In the genomic region with DNA sequence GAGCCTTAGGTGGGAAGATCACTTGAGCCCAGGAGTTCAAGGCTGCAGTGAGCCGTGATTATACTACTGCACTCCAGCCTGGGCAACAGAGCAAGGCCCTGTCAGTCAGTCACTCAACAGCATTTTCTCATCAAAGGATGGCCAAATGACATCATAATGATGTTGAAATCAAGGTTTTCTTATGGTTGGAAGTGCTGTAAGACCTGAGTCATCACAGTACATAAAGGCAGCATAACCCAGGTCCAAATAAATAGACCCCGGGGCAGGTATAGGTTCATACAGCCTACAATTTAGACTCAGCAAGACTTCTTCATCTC, we compare ENCODE assay signal across 17 cellular contexts.
A peak's percentile ranks its signal among the peaks of the same experiment; 100 is the strongest.
DNase-seq lines count a peak whose midpoint lies in the region; ATAC-seq and TF ChIP-seq lines count a peak whose summit lies in the region.
"Had no signal": no experiment of that assay in that cellular context is flagged by ENCODE, and none has a peak within 500 bp of the region (broad histone marks: within the 10 kb centered on the region; RNA-seq: fewer than 3 reads in every experiment).

No MANE protein-coding gene starts in this region.

- H3K4me1 ChIP-seq in fibroblast of lung (ENCODE audit: control insufficient read depth, extremely low read depth, insufficient read depth, low read length) = peaks cover 7% of the 10 kb centered on the region
- H3K4me1 ChIP-seq in mucosa of descending colon (ENCODE audit: low read depth) = no peaks in the 10 kb centered on the region

- H3K27ac Mint-ChIP-seq in T-helper 17 cell = peak overlapping the region; percentile 56
- H3K27ac Mint-ChIP-seq: activated naive CD4-positive, alpha-beta T cell treated with anti-CD3 and anti-CD28 coated beads, Interleukin-2, amount 10 ng/mL, durations not matched to agents 7 days and 5 days had no signal

- H3K9ac ChIP-seq in fibroblast of lung (ENCODE audit: insufficient read depth, low read length) = no peak overlapping the region

- no peak for TF ChIP-seq CTCF in fibroblast of lung (conservative IDR thresholded peaks at IDR 0.05 in 1 of 2, IDR thresholded peaks at IDR 0.05 in 1 of 2; ENCODE audit: low read depth in 1 of 2, low read length in 2 of 2)
- TF ChIP-seq CTCF in mucosa of descending colon (IDR thresholded peaks at IDR 0.05) = no peak

- no peaks in the 10 kb centered on the region for H3K9me3 Mint-ChIP-seq in activated T-cell treated with anti-CD3 and anti-CD28 coated beads, Interleukin-2, amount 50 U/mL, for 4 hours
- H3K9me3 Mint-ChIP-seq: activated naive CD4-positive, alpha-beta T cell treated with anti-CD3 and anti-CD28 coated beads, Interleukin-2, amount 10 ng/mL, durations not matched to agents 7 days and 5 days had no signal

- H2AFZ ChIP-seq in fibroblast of lung (ENCODE audit: low read length) = no peak overlapping the region

- H3K27me3 ChIP-seq in fibroblast of lung (ENCODE audit: control insufficient read depth, insufficient read depth, low read length) = no peaks in the 10 kb centered on the region

- ATAC-seq in T-helper 17 cell = no peak
- peak; percentile 35 for ATAC-seq in mucosa of descending colon
- no peak for ATAC-seq in activated T-cell treated with anti-CD3 and anti-CD28 coated beads, Interleukin-2, amount 50 U/mL, for 4 hours
- ATAC-seq in HG03342 (IDR thresholded peaks at IDR 0.05; ENCODE audit: unreplicated experiment) = no peak

- no peaks in the 10 kb centered on the region for H3K36me3 Mint-ChIP-seq in T-helper 17 cell (ENCODE audit: low read depth)
- no peaks in the 10 kb centered on the region for H3K36me3 Mint-ChIP-seq in activated T-cell treated with anti-CD3 and anti-CD28 coated beads, Interleukin-2, amount 50 U/mL, for 4 hours (ENCODE audit: insufficient read depth)
- H3K36me3 Mint-ChIP-seq: activated naive CD4-positive, alpha-beta T cell treated with anti-CD3 and anti-CD28 coated beads, Interleukin-2, amount 10 ng/mL, durations not matched to agents 7 days and 5 days had no signal

- no peak overlapping the region for H3K4me2 ChIP-seq in fibroblast of lung (ENCODE audit: extremely low read depth, insufficient read depth, low read length)

- H3K9me3 ChIP-seq in T-helper 17 cell (ENCODE audit: control insufficient read depth, low read length, poor library complexity, severe bottlenecking) = no peaks in the 10 kb centered on the region
- no peaks in the 10 kb centered on the region for H3K9me3 ChIP-seq in fibroblast of lung (ENCODE audit: control insufficient read depth, insufficient read depth, low read depth, low read length)
- no peaks in the 10 kb centered on the region for H3K9me3 ChIP-seq in mucosa of descending colon
- H3K9me3 ChIP-seq: thoracic aorta had no signal

- H3K79me2 ChIP-seq in fibroblast of lung (ENCODE audit: control insufficient read depth, insufficient read depth, low read length) = no peaks in the 10 kb centered on the region

- peak; percentile 10 for DNase-seq in HS-5 (ENCODE audit: low read depth)
- DNase-seq in T-helper 17 cell = no peak
- peak; percentile 21 to 83 for DNase-seq in fibroblast of lung (ENCODE audit: low read depth in 2 of 2)
- no peak for DNase-seq in mucosa of descending colon
- no peak for DNase-seq in activated T-cell treated with anti-CD3 and anti-CD28 coated beads, Interleukin-2, amount 50 U/mL, for 4 hours
- no peak for DNase-seq in SHP77 treated with DMSO at 0.1 percent for 48 hours (lab: John Stamatoyannopoulos, UW)
- no peak for DNase-seq in DMS 273 treated with DMSO at 0.1 percent for 48 hours (lab: John Stamatoyannopoulos, UW)
- DNase-seq: activated naive CD4-positive, alpha-beta T cell treated with anti-CD3 and anti-CD28 coated beads, Interleukin-2, amount 10 ng/mL, durations not matched to agents 7 days and 5 days; glutamatergic neuron; MV-4-11; NCI-H2081 treated with DMSO at 0.1 percent for 48 hours; NCI-H748 treated with DMSO at 0.1 percent for 48 hours; nucleus accumbens; RPMI8226; stimulated activated CD4-positive, alpha-beta T cell treated with anti-CD3 and anti-CD28 coated beads, Interleukin-4, amount 100 ng/mL, for 4 hours had no signal

- H3K4me1 Mint-ChIP-seq in T-helper 17 cell = peaks cover 2% of the 10 kb centered on the region
- H3K4me1 Mint-ChIP-seq in activated T-cell treated with anti-CD3 and anti-CD28 coated beads, Interleukin-2, amount 50 U/mL, for 4 hours (ENCODE audit: low read depth) = no peaks in the 10 kb centered on the region
- H3K4me1 Mint-ChIP-seq: activated naive CD4-positive, alpha-beta T cell treated with anti-CD3 and anti-CD28 coated beads, Interleukin-2, amount 10 ng/mL, durations not matched to agents 7 days and 5 days had no signal

- H3K4me3 ChIP-seq in fibroblast of lung (replicated peaks in 1 of 4; ENCODE audit: control extremely low read depth in 1 of 4, insufficient read depth in 1 of 4, low read depth in 3 of 4, low read length in 4 of 4) (no peak overlapping the region), mucosa of descending colon (no peak overlapping the region)
- H3K4me3 ChIP-seq: thoracic aorta had no signal

- no peaks in the 10 kb centered on the region for H4K20me1 ChIP-seq in fibroblast of lung (ENCODE audit: control insufficient read depth, extremely low read depth, insufficient read depth, low read length)

- no peaks in the 10 kb centered on the region for H3K36me3 ChIP-seq in fibroblast of lung (ENCODE audit: control insufficient read depth, insufficient read depth, low read length)
- H3K36me3 ChIP-seq in mucosa of descending colon (ENCODE audit: low read depth) = no peaks in the 10 kb centered on the region
- H3K36me3 ChIP-seq: thoracic aorta had no signal

- no peak overlapping the region for H3K27ac ChIP-seq in fibroblast of lung (ENCODE audit: insufficient read depth, low read length)
- H3K27ac ChIP-seq: thoracic aorta had no signal

- peaks cover 11% of the 10 kb centered on the region for H3K27me3 Mint-ChIP-seq in T-helper 17 cell
- H3K27me3 Mint-ChIP-seq in activated T-cell treated with anti-CD3 and anti-CD28 coated beads, Interleukin-2, amount 50 U/mL, for 4 hours (ENCODE audit: low read depth) = peaks cover 3% of the 10 kb centered on the region
- H3K27me3 Mint-ChIP-seq: activated naive CD4-positive, alpha-beta T cell treated with anti-CD3 and anti-CD28 coated beads, Interleukin-2, amount 10 ng/mL, durations not matched to agents 7 days and 5 days had no signal

- no peak overlapping the region for H3K4me3 Mint-ChIP-seq in T-helper 17 cell
- H3K4me3 Mint-ChIP-seq in activated T-cell treated with anti-CD3 and anti-CD28 coated beads, Interleukin-2, amount 50 U/mL, for 4 hours = no peak overlapping the region
- H3K4me3 Mint-ChIP-seq: activated naive CD4-positive, alpha-beta T cell treated with anti-CD3 and anti-CD28 coated beads, Interleukin-2, amount 10 ng/mL, durations not matched to agents 7 days and 5 days had no signal

- intact Hi-C loops in mucosa of descending colon (cut with DNase I, micrococcal nuclease) = no loop called here

Comparison
In these comparisons a context has a peak if more than half of its experiments do, and no peak if none do; other contexts are left out.
1. DNase-seq: peak in HS-5 (single experiment) and fibroblast of lung (2 of 2); none in T-helper 17 cell (0 of 3), mucosa of descending colon (0 of 3), activated T-cell treated with anti-CD3 and anti-CD28 coated beads, Interleukin-2, amount 50 U/mL, for 4 hours (single experiment), SHP77 treated with DMSO at 0.1 percent for 48 hours (single experiment) and DMS 273 treated with DMSO at 0.1 percent for 48 hours (single experiment).